Comparison of ENCODE assay signal across 27 cellular contexts in genomic region chr10:88660593-88660884, GRCh38. TPM values are rescaled to one million over a fixed set of nuclear protein-coding genes. Genes with fewer than 3 reads are reported as not detected.
"Had no signal": no experiment of that assay in that cellular context is flagged by ENCODE, and none has a peak within 500 bp of the region (broad histone marks: within the 10 kb centered on the region; RNA-seq: fewer than 3 reads in every experiment).

No MANE protein-coding gene starts in this region.

- DNase-seq: activated CD4-positive, alpha-beta T cell treated with anti-CD3 and anti-CD28 coated beads, Interleukin-2, amount 10 ng/mL, durations not matched to agents 7 days and 5 days; activated CD4-positive, CD25-positive, alpha-beta regulatory T cell treated with anti-CD3 and anti-CD28 coated beads, Interleukin-2, amount 50 U/mL, for 72 hours; activated CD8-positive, alpha-beta T cell treated with anti-CD3 and anti-CD28 coated beads, Interleukin-2, amount 10 ng/mL, durations not matched to agents 7 days and 5 days; activated T-cell treated with anti-CD3 and anti-CD28 coated beads, Interleukin-2, amount 50 U/mL, for 24 hours; cerebellar nuclear complex; effector CD8-positive, alpha-beta T cell; foreskin melanocyte; mammary epithelial cell; midbrain; natural killer cell; pancreas; psoas muscle; right cardiac atrium; stimulated activated CD4-positive, alpha-beta T cell treated with anti-CD3 and anti-CD28 coated beads, Interleukin-12 subunit alpha, Interleukin-12 subunit beta, amount 100 ng/mL, for 4 hours; stimulated activated CD4-positive, alpha-beta T cell treated with anti-CD3 and anti-CD28 coated beads, Interleukin-4, amount 100 ng/mL, for 4 hours; stimulated activated naive CD8-positive, alpha-beta T cell treated with anti-CD3 and anti-CD28 coated beads, Interleukin-15, Interleukin-2, amounts not matched to agents 100 U/mL and 50 U/mL, for 24 hours; substantia nigra; WERI-Rb-1 had no signal

- H3K4me3 ChIP-seq: coronary artery, pancreas, psoas muscle, tibial nerve had no signal

- H3K27me3 ChIP-seq: pancreas, tibial nerve had no signal

- H3K4me1 ChIP-seq: pancreas, psoas muscle, tibial nerve had no signal

- H3K36me3 ChIP-seq: pancreas, tibial nerve, WERI-Rb-1 had no signal

- H3K27ac ChIP-seq: coronary artery, pancreas, psoas muscle, tibial nerve, WERI-Rb-1 had no signal

- H3K9me3 ChIP-seq: pancreas, psoas muscle, tibial nerve had no signal

RNA-seq across cellular contexts. Expression of gene LIPF, which starts 3.7 kb away (rescaled TPM):
- total RNA-seq: activated CD4-positive, alpha-beta T cell treated with anti-CD3 and anti-CD28 coated beads, Interleukin-2, amount 10 ng/mL, durations not matched to agents 7 days and 5 days; activated CD8-positive, alpha-beta T cell treated with anti-CD3 and anti-CD28 coated beads, Interleukin-2, amount 10 ng/mL, durations not matched to agents 7 days and 5 days; activated naive CD4-positive, alpha-beta T cell treated with anti-CD3 and anti-CD28 coated beads, Interleukin-2, amount 50 U/mL, for 72 hours; activated T-helper 17 cell treated with anti-CD3 and anti-CD28 coated beads, Interleukin-2, amount 50 U/mL, for 72 hours; bronchial epithelial cell; kidney epithelial cell; left lobe of liver; mammary epithelial cell; natural killer cell; pancreas; psoas muscle; right cardiac atrium; T-helper 2 cell treated with Interferon-gamma antibody and Interleukin-4, amounts not matched to agents 100 ng/mL and 5 ng/mL, for 36 hours; tibial nerve had no signal
- polyA plus RNA-seq: mammary epithelial cell had no signal

RNA-seq across cellular contexts. Expression of gene LIPK, which starts 45.5 kb away (rescaled TPM):
- total RNA-seq: activated CD4-positive, alpha-beta T cell treated with anti-CD3 and anti-CD28 coated beads, Interleukin-2, amount 10 ng/mL, durations not matched to agents 7 days and 5 days; activated CD8-positive, alpha-beta T cell treated with anti-CD3 and anti-CD28 coated beads, Interleukin-2, amount 10 ng/mL, durations not matched to agents 7 days and 5 days; activated naive CD4-positive, alpha-beta T cell treated with anti-CD3 and anti-CD28 coated beads, Interleukin-2, amount 50 U/mL, for 72 hours; activated T-helper 17 cell treated with anti-CD3 and anti-CD28 coated beads, Interleukin-2, amount 50 U/mL, for 72 hours; bronchial epithelial cell; kidney epithelial cell; left lobe of liver; mammary epithelial cell; natural killer cell; pancreas; psoas muscle; right cardiac atrium; T-helper 2 cell treated with Interferon-gamma antibody and Interleukin-4, amounts not matched to agents 100 ng/mL and 5 ng/mL, for 36 hours; tibial nerve had no signal
- polyA plus RNA-seq: adipose tissue, pancreas, psoas muscle, right cardiac atrium had no signal
